ENCODE assay signal across 13 cellular contexts in genomic region chr16:79370736-79371135, GRCh38.
"Had no signal": no experiment of that assay in that cellular context is flagged by ENCODE, and none has a peak within 500 bp of the region (broad histone marks: within the 10 kb centered on the region; RNA-seq: fewer than 3 reads in every experiment).

No MANE protein-coding gene starts in this region.

- H3K27me3 ChIP-seq: brain microvascular endothelial cell, foreskin keratinocyte, thyroid gland had no signal

- H3K4me3 Mint-ChIP-seq: activated CD8-positive, alpha-beta T cell treated with anti-CD3 and anti-CD28 coated beads, Interleukin-2, amount 10 ng/mL, durations not matched to agents 7 days and 5 days; nephron progenitor cell had no signal

- H3K4me3 ChIP-seq: thyroid gland had no signal

- H3K4me1 Mint-ChIP-seq: nephron progenitor cell had no signal

- H3K9me3 ChIP-seq: thyroid gland had no signal

- DNase-seq: activated CD4-positive, CD25-positive, alpha-beta regulatory T cell treated with anti-CD3 and anti-CD28 coated beads, Interleukin-2, amount 50 U/mL, for 72 hours; activated CD8-positive, alpha-beta memory T cell treated with anti-CD3 and anti-CD28 coated beads, Interleukin-2, amount 50 U/mL, for 4 hours; activated CD8-positive, alpha-beta T cell treated with anti-CD3 and anti-CD28 coated beads, Interleukin-2, amount 10 ng/mL, durations not matched to agents 7 days and 5 days; anterior cingulate cortex; brain microvascular endothelial cell; cerebellar nuclear complex; effector CD8-positive, alpha-beta T cell; foreskin keratinocyte; mesenchymal stem cell; nephron progenitor cell; stimulated activated CD4-positive, alpha-beta T cell treated with anti-CD3 and anti-CD28 coated beads, Interleukin-1b, Interleukin-23, amount 100 ng/mL, for 48 hours; SW 1271; thyroid gland had no signal

- H3K4me1 ChIP-seq: foreskin keratinocyte, thyroid gland had no signal

- H3K27ac Mint-ChIP-seq: activated CD8-positive, alpha-beta T cell treated with anti-CD3 and anti-CD28 coated beads, Interleukin-2, amount 10 ng/mL, durations not matched to agents 7 days and 5 days; nephron progenitor cell had no signal

- H3K27ac ChIP-seq: brain microvascular endothelial cell, foreskin keratinocyte, thyroid gland had no signal

- ATAC-seq: activated CD8-positive, alpha-beta T cell treated with anti-CD3 and anti-CD28 coated beads, Interleukin-2, amount 10 ng/mL, durations not matched to agents 7 days and 5 days; foreskin keratinocyte had no signal

- H3K36me3 ChIP-seq: brain microvascular endothelial cell, thyroid gland had no signal
